19 cellular contexts compared by ENCODE assay signal in genomic region chr1:109248444-109248796, GRCh38. TPM values are rescaled to one million over a fixed set of nuclear protein-coding genes. Genes with fewer than 3 reads are reported as not detected.
DNase-seq lines count a peak whose midpoint lies in the region; ATAC-seq and TF ChIP-seq lines count a peak whose summit lies in the region.
"Had no signal": no experiment of that assay in that cellular context is flagged by ENCODE, and none has a peak within 500 bp of the region (broad histone marks: within the 10 kb centered on the region; RNA-seq: fewer than 3 reads in every experiment).

No MANE protein-coding gene starts in this region.

- peaks cover 9 to 15% of the 10 kb centered on the region in 2 donors for H3K27me3 Mint-ChIP-seq in natural killer cell (ENCODE audit: low read depth in 2 of 2)
- H3K27me3 Mint-ChIP-seq in natural killer cell treated with Interleukin-12 subunit alpha and Interleukin-12 subunit beta and Interleukin-15 and Interleukin-18, amount 100 ng/mL, for 72 hours, result peaks cover 9 to 15% of the 10 kb centered on the region in 2 donors

- H3K4me1 ChIP-seq in NT2/D1 (ENCODE audit: insufficient read depth, insufficient read length) (peaks cover 18% of the 10 kb centered on the region), right lobe of liver (peaks cover 0 to 5% (median 0%) of the 10 kb centered on the region in 4 donors)

- peak overlapping the region; percentile 25 for H3K9ac ChIP-seq in NT2/D1 (ENCODE audit: insufficient read length, low read depth)
- H3K9ac ChIP-seq: SK-N-SH had no signal

- H3K27ac ChIP-seq in right lobe of liver, result no peak overlapping the region

- WGBS in right lobe of liver (ENCODE audit: insufficient coverage, low coverage, low lambda C conversion rate, missing lambda C conversion rate), result no CpG with 5 or more reads among the region's 7 CpGs

- no peaks in the 10 kb centered on the region for H3K36me3 Mint-ChIP-seq in natural killer cell
- H3K36me3 Mint-ChIP-seq in natural killer cell treated with Interleukin-12 subunit alpha and Interleukin-12 subunit beta and Interleukin-15 and Interleukin-18, amount 100 ng/mL, for 72 hours, result no peaks in the 10 kb centered on the region
- H3K36me3 Mint-ChIP-seq: CD4-positive, alpha-beta memory T cell had no signal

- peaks cover 26% of the 10 kb centered on the region for H3K27me3 ChIP-seq in NT2/D1 (ENCODE audit: insufficient read depth, insufficient read length)
- H3K27me3 ChIP-seq in right lobe of liver, result no peaks in the 10 kb centered on the region

- intact Hi-C loops in natural killer cell (cut with micrococcal nuclease) (loop anchor here (5.0 kb wide), 1 partner anchor 234 kb away; the partner anchor contains the start of gene ATXN7L2), right lobe of liver (cut with DNase I) (no loop called here)

- no peak for DNase-seq in natural killer cell
- no peak for DNase-seq in natural killer cell treated with Interleukin-12 subunit alpha and Interleukin-12 subunit beta and Interleukin-15 and Interleukin-18, amount 100 ng/mL, for 72 hours (ENCODE audit: low spot score)
- no peak for DNase-seq in NT2/D1 (ENCODE audit: low read depth, low spot score)
- DNase-seq in right lobe of liver, result peak in 2 of 3 donors; percentile 27 to 35
- DNase-seq in ureter (ENCODE audit: low spot score), result no peak
- DNase-seq: GDM1, KG1, NCI-H1092 treated with DMSO at 0.1 percent for 48 hours, NCI-H187, NCI-H774, Right ventricle myocardium superior had no signal

- H3K4me3 Mint-ChIP-seq in natural killer cell, result peak overlapping the region; percentile 40
- no peak overlapping the region for H3K4me3 Mint-ChIP-seq in natural killer cell treated with Interleukin-12 subunit alpha and Interleukin-12 subunit beta and Interleukin-15 and Interleukin-18, amount 100 ng/mL, for 72 hours

- H3K36me3 ChIP-seq in NT2/D1 (ENCODE audit: insufficient read depth, insufficient read length, low read length) (peaks cover 30% of the 10 kb centered on the region), right lobe of liver (no peaks in the 10 kb centered on the region)
- H3K36me3 ChIP-seq: MG63 had no signal

- no peaks in the 10 kb centered on the region for H3K9me3 Mint-ChIP-seq in natural killer cell
- H3K9me3 Mint-ChIP-seq in natural killer cell treated with Interleukin-12 subunit alpha and Interleukin-12 subunit beta and Interleukin-15 and Interleukin-18, amount 100 ng/mL, for 72 hours, result no peaks in the 10 kb centered on the region
- H3K9me3 Mint-ChIP-seq: CD4-positive, alpha-beta memory T cell had no signal

- H3K27ac Mint-ChIP-seq in natural killer cell, result no peak overlapping the region
- H3K27ac Mint-ChIP-seq in natural killer cell treated with Interleukin-12 subunit alpha and Interleukin-12 subunit beta and Interleukin-15 and Interleukin-18, amount 100 ng/mL, for 72 hours, result no peak overlapping the region

- H3K9me3 ChIP-seq in NT2/D1 (ENCODE audit: insufficient read depth, low read length), result no peaks in the 10 kb centered on the region
- no peaks in the 10 kb centered on the region for H3K9me3 ChIP-seq in right lobe of liver
- H3K9me3 ChIP-seq: A549, MG63, SK-N-SH had no signal

- H3K4me1 Mint-ChIP-seq in natural killer cell, result peaks cover 0 to 27% of the 10 kb centered on the region in 2 donors
- peaks cover 5 to 18% of the 10 kb centered on the region in 2 donors for H3K4me1 Mint-ChIP-seq in natural killer cell treated with Interleukin-12 subunit alpha and Interleukin-12 subunit beta and Interleukin-15 and Interleukin-18, amount 100 ng/mL, for 72 hours (ENCODE audit: low read depth in 2 of 2)

- H3K4me3 ChIP-seq in NT2/D1 (ENCODE audit: insufficient read length, low read depth) (no peak overlapping the region), right lobe of liver (no peak overlapping the region)

- TF ChIP-seq POLR2A in right lobe of liver (IDR thresholded peaks at IDR 0.05), result no peak

- ATAC-seq in natural killer cell (no peak), right lobe of liver (no peak), GM21723 (IDR thresholded peaks at IDR 0.05; ENCODE audit: unreplicated experiment) (no peak), GM18868 (IDR thresholded peaks at IDR 0.05; ENCODE audit: unreplicated experiment) (no peak), GM18870 (IDR thresholded peaks at IDR 0.05; ENCODE audit: unreplicated experiment) (no peak)
- ATAC-seq in natural killer cell treated with Interleukin-12 subunit alpha and Interleukin-12 subunit beta and Interleukin-15 and Interleukin-18, amount 100 ng/mL, for 72 hours, result no peak

- no peak for TF ChIP-seq CTCF in natural killer cell (IDR thresholded peaks at IDR 0.05)
- TF ChIP-seq CTCF in right lobe of liver (IDR thresholded peaks at IDR 0.05), result no peak

RNA-seq across cellular contexts. Expression of gene CELSR2, which starts 0.9 kb away (rescaled TPM):
- total RNA-seq in natural killer cell, result 1 to 10 TPM; 7.1 to 9.7 (median 7.4) TPM
- total RNA-seq in natural killer cell treated with Interleukin-12 subunit alpha and Interleukin-12 subunit beta and Interleukin-15 and Interleukin-18, amount 100 ng/mL, for 72 hours, result 1 to 10 TPM; 1.5 to 2.6 TPM
- total RNA-seq in right lobe of liver, result 1 to 10 TPM; 1.3 to 3.3 (median 3.0) TPM
- 19.2 TPM for total RNA-seq in ureter

RNA-seq across cellular contexts. Expression of gene PSRC1, which starts 34.5 kb away (rescaled TPM):
- total RNA-seq in natural killer cell (1 to 10 TPM; 1.1 to 2.4 (median 1.9) TPM), right lobe of liver (1 to 10 TPM in 5 of 6 experiments, under 1 TPM in 1; 0.70 to 3.4 (median 1.5) TPM), ureter (3.1 TPM)
- total RNA-seq in natural killer cell treated with Interleukin-12 subunit alpha and Interleukin-12 subunit beta and Interleukin-15 and Interleukin-18, amount 100 ng/mL, for 72 hours, result 10 to 100 TPM in 1 of 2 donors, 1 to 10 TPM in 1; 4.7 to 16.2 TPM

RNA-seq across cellular contexts. Expression of gene SARS1, which starts 34.7 kb away (rescaled TPM):
- total RNA-seq in natural killer cell (100 to 1,000 TPM in 2 of 3 donors, 10 to 100 TPM in 1; 95.6 to 122 (median 106) TPM), right lobe of liver (100 to 1,000 TPM in 2 of 6 experiments, 10 to 100 TPM in 4; 73.5 to 123 (median 91.6) TPM), ureter (239 TPM)
- 100 to 1,000 TPM; 178 to 205 TPM for total RNA-seq in natural killer cell treated with Interleukin-12 subunit alpha and Interleukin-12 subunit beta and Interleukin-15 and Interleukin-18, amount 100 ng/mL, for 72 hours

RNA-seq across cellular contexts. Expression of gene MYBPHL, which starts 58.4 kb away (rescaled TPM):
- total RNA-seq in natural killer cell (not detected), right lobe of liver (not detected), ureter (not detected)
- total RNA-seq in natural killer cell treated with Interleukin-12 subunit alpha and Interleukin-12 subunit beta and Interleukin-15 and Interleukin-18, amount 100 ng/mL, for 72 hours, result not detected
- total RNA-seq: CD4-positive, alpha-beta memory T cell; NCI-H460 had no signal

Comparison
In these comparisons a context has a peak if more than half of its experiments do, and no peak if none do; other contexts are left out.
1. DNase-seq: peak in right lobe of liver (2 of 3); none in natural killer cell (single experiment), natural killer cell treated with Interleukin-12 subunit alpha and Interleukin-12 subunit beta and Interleukin-15 and Interleukin-18, amount 100 ng/mL, for 72 hours (single experiment), NT2/D1 (single experiment) and ureter (single experiment).